Comparison of ENCODE assay signal across 1 cellular context in genomic region chrX:53969540-53969939, GRCh38.
TF ChIP-seq lines count a peak whose summit lies in the region.

No MANE protein-coding gene starts in this region.

TF ChIP-seq in endothelial cell of umbilical vein, 7 proteins besides CTCF, POLR2A, EP300 and RAD21 (continued from another document):
- TF ChIP-seq MAX (IDR thresholded peaks at IDR 0.05; ENCODE audit: insufficient read depth, insufficient read length), result no peak
- TF ChIP-seq FOS (IDR thresholded peaks at IDR 0.05; ENCODE audit: borderline replicate concordance, insufficient read depth, low read length), result no peak
TF ChIP-seq in endothelial cell of umbilical vein: peak in this region for 0.
